Comparison of ENCODE assay signal across 13 cellular contexts in genomic region chr1:198132060-198132781, GRCh38. TPM values are rescaled to one million over a fixed set of nuclear protein-coding genes. Genes with fewer than 3 reads are reported as not detected.
DNase-seq lines count a peak whose midpoint lies in the region; ATAC-seq, FAIRE-seq and TF ChIP-seq lines count a peak whose summit lies in the region.
"Had no signal": no experiment of that assay in that cellular context is flagged by ENCODE, and none has a peak within 500 bp of the region (broad histone marks: within the 10 kb centered on the region; RNA-seq: fewer than 3 reads in every experiment).

No MANE protein-coding gene starts in this region.

- DNase-seq in GM12891 (ENCODE audit: insufficient read length, low spot score), result no peak
- DNase-seq in GM20000 (ENCODE audit: low spot score), result peak; percentile 7
- no peak for DNase-seq in G401 (ENCODE audit: low spot score)
- DNase-seq in midbrain (lab: John Stamatoyannopoulos, UW), result no peak
- DNase-seq in retina, result no peak
- no peak for DNase-seq in NCI-H526 (lab: John Stamatoyannopoulos, UW)
- DNase-seq: CD4-positive, alpha-beta T cell; effector memory CD4-positive, alpha-beta T cell; immature natural killer cell; NCI-H2107 had no signal

- in situ Hi-C loops in G401 (cut with HindIII; ENCODE audit: low sequenced_read_pairs), result no loop called here

- FAIRE-seq in GM12891 (lab: Jason Lieb, UNC), result peak; percentile 5

- no peak for TF ChIP-seq CTCF in GM20000 (IDR thresholded peaks at IDR 0.05; ENCODE audit: extremely low read depth, missing control alignments)

- TF ChIP-seq POLR2A in GM12891 (IDR thresholded peaks at IDR 0.05; ENCODE audit: low read depth, low read length), result no peak

- ATAC-seq in HG03064 (IDR thresholded peaks at IDR 0.05; ENCODE audit: low read depth, unreplicated experiment) (peak; percentile 76), SK-N-SH treated with all-trans-retinoic acid at 6 μM for 48 hours (peak; percentile 26; the same call in 2 of the 3 replicates)
- ATAC-seq: HCT116 had no signal

TF ChIP-seq in GM12891, 5 proteins besides CTCF, POLR2A, EP300 and RAD21:
- peak; percentile 97 for TF ChIP-seq SPI1 (IDR thresholded peaks at IDR 0.05; ENCODE audit: low read depth, low read length)
- TF ChIP-seq POLR2AphosphoS5 (IDR thresholded peaks at IDR 0.05; ENCODE audit: low read depth, low read length), result no peak

TF ChIP-seq in SK-N-SH treated with all-trans-retinoic acid at 6 μM for 48 hours, 23 proteins besides CTCF, POLR2A, EP300 and RAD21:
- TF ChIP-seq ARNTL (CRISPR knock-in tag; IDR thresholded peaks at IDR 0.05; ENCODE audit: borderline replicate concordance, low read depth), result no peak
- no peak for TF ChIP-seq CSDC2 (CRISPR knock-in tag; IDR thresholded peaks at IDR 0.05)
- TF ChIP-seq SNAI2 (CRISPR knock-in tag; IDR thresholded peaks at IDR 0.05), result no peak
- TF ChIP-seq GLIS3 (CRISPR knock-in tag; IDR thresholded peaks at IDR 0.05), result no peak
- TF ChIP-seq BACH2 (CRISPR knock-in tag; IDR thresholded peaks at IDR 0.05; ENCODE audit: borderline replicate concordance), result no peak

RNA-seq across cellular contexts. Expression of gene NEK7, which starts 24.6 kb away (rescaled TPM):
- polyA plus RNA-seq in GM12891 (2012; ENCODE audit: low read depth, missing spikeins), result 9.0 TPM
- total RNA-seq in G401 (2014; rRNA removed; shearing (Covaris generic)), result 13.6 and 15.6 TPM in 2 replicates
